Comparison of ENCODE assay signal across 18 cellular contexts in the genomic region with DNA sequence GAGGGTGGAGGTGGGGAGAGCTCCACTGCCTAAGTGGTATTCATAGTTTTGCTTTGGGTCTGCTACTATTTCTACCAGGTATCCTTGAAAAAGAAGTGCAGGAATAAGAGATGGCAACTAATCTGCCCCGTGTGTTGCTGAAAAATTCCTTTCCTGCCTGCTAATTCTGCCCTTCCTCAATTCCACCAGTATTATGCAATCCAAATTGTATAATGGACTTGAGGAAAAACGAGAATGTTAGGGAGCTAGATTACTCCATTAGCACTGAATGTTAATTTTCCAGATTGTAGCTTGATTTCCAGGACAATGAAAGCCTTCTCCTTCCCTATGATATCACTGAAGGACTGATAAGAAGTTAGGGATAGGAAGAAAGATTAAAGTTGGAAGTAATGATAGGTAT. TPM values are rescaled to one million over a fixed set of nuclear protein-coding genes. Genes with fewer than 3 reads are reported as not detected.
DNase-seq lines count a peak whose midpoint lies in the region; ATAC-seq and TF ChIP-seq lines count a peak whose summit lies in the region.
"Had no signal": no experiment of that assay in that cellular context is flagged by ENCODE, and none has a peak within 500 bp of the region (broad histone marks: within the 10 kb centered on the region; RNA-seq: fewer than 3 reads in every experiment).

No MANE protein-coding gene starts in this region.

- no peaks in the 10 kb centered on the region for H3K9me3 Mint-ChIP-seq in HFFc6
- H3K9me3 Mint-ChIP-seq in endothelial cell (ENCODE audit: unreplicated experiment), result no peaks in the 10 kb centered on the region
- no peaks in the 10 kb centered on the region for H3K9me3 Mint-ChIP-seq in activated CD8-positive, alpha-beta T cell treated with anti-CD3 and anti-CD28 coated beads for 36 hours

- in situ Hi-C loops in ACHN (cut with HindIII; ENCODE audit: low pct_ligation_motif_present, low pct_unique_long_range_greater_than_20kb, low sequenced_read_pairs), result no loop called here

- H3K36me3 Mint-ChIP-seq in HFFc6 (ENCODE audit: low read depth), result peaks cover 38% of the 10 kb centered on the region
- H3K36me3 Mint-ChIP-seq in endothelial cell (ENCODE audit: low read depth, unreplicated experiment), result peaks cover 45% of the 10 kb centered on the region
- H3K36me3 Mint-ChIP-seq in activated CD8-positive, alpha-beta T cell treated with anti-CD3 and anti-CD28 coated beads for 36 hours (ENCODE audit: low read depth), result no peaks in the 10 kb centered on the region
- H3K36me3 Mint-ChIP-seq: activated naive CD8-positive, alpha-beta T cell had no signal

- H3K4me1 Mint-ChIP-seq in HFFc6 (ENCODE audit: low read depth) (peaks cover 95% of the 10 kb centered on the region), endothelial cell (ENCODE audit: unreplicated experiment) (peaks cover 79% of the 10 kb centered on the region)
- H3K4me1 Mint-ChIP-seq in activated CD8-positive, alpha-beta T cell treated with anti-CD3 and anti-CD28 coated beads for 36 hours (ENCODE audit: low read depth), result peaks cover 11% of the 10 kb centered on the region

- CTCF ChIA-PET in activated CD8-positive, alpha-beta T cell treated with anti-CD3 and anti-CD28 coated beads for 36 hours (lab: Charles Lee), result interaction anchor here (0.9 to 1.2 kb wide), 3 partner anchors 13 to 71 kb away, joined by 3 read pairs; no protein-coding TSS in a partner anchor

- H3K4me1 ChIP-seq in neutrophil (ENCODE audit: control insufficient read depth in 1 of 2, insufficient read depth in 1 of 2, low read depth in 1 of 2, low read length in 1 of 2), result peaks cover 98 to 99% of the 10 kb centered on the region in 2 experiments

- DNase-seq in ACHN (peak; percentile 8), HFFc6 (no peak), endothelial cell (ENCODE audit: low spot score) (no peak), MG63 (no peak)
- DNase-seq in activated CD8-positive, alpha-beta T cell treated with anti-CD3 and anti-CD28 coated beads for 36 hours, result no peak
- DNase-seq: activated CD8-positive, alpha-beta memory T cell treated with anti-CD3 and anti-CD28 coated beads, Interleukin-2, amount 50 U/mL, for 48 hours; cerebellar nuclear complex; erythroblast; KG1; occipital lobe; SHP77; stimulated activated CD8-positive, alpha-beta memory T cell treated with anti-CD3 and anti-CD28 coated beads, Interleukin-4, amount 100 ng/mL, for 48 hours had no signal

- POLR2A ChIA-PET in activated CD8-positive, alpha-beta T cell treated with anti-CD3 and anti-CD28 coated beads for 36 hours (lab: Charles Lee), result interaction anchor here (1.0 kb wide), 1 partner anchor 19 kb away, joined by 3 read pairs; no protein-coding TSS in a partner anchor

- H3K27me3 ChIP-seq in neutrophil (no peaks in the 10 kb centered on the region), MG63 (no peaks in the 10 kb centered on the region)

- H3K27ac Mint-ChIP-seq in HFFc6 (peak overlapping the region; percentile 90), endothelial cell (ENCODE audit: unreplicated experiment) (no peak overlapping the region)
- no peak overlapping the region for H3K27ac Mint-ChIP-seq in activated CD8-positive, alpha-beta T cell treated with anti-CD3 and anti-CD28 coated beads for 36 hours
- H3K27ac Mint-ChIP-seq: activated naive CD8-positive, alpha-beta T cell had no signal

- H3K4me3 ChIP-seq in neutrophil (ENCODE audit: low read depth in 1 of 2, low read length in 1 of 2) (peak overlapping the region in 1 of 2 experiments; percentile 14), MG63 (no peak overlapping the region)
- H3K4me3 ChIP-seq: lung had no signal

- intact Hi-C loops in activated CD8-positive, alpha-beta T cell treated with anti-CD3 and anti-CD28 coated beads for 36 hours (cut with micrococcal nuclease), result no loop called here

- H3K36me3 ChIP-seq in neutrophil (peaks cover 50% of the 10 kb centered on the region), MG63 (peaks cover 3% of the 10 kb centered on the region; the same call in 1 of the 2 replicates)

- TF ChIP-seq CTCF in HFFc6 (IDR thresholded peaks at IDR 0.05) (no peak), endothelial cell (IDR thresholded peaks at IDR 0.05; ENCODE audit: unreplicated experiment) (no peak), neutrophil (IDR thresholded peaks at IDR 0.05) (no peak)
- TF ChIP-seq CTCF in activated CD8-positive, alpha-beta T cell treated with anti-CD3 and anti-CD28 coated beads for 36 hours (IDR thresholded peaks at IDR 0.05), result no peak

- no peaks in the 10 kb centered on the region for H3K9me3 ChIP-seq in neutrophil
- H3K9me3 ChIP-seq in MG63, result no peaks in the 10 kb centered on the region

- ATAC-seq in activated CD8-positive, alpha-beta T cell treated with anti-CD3 and anti-CD28 coated beads for 36 hours, result no peak
- ATAC-seq in HG02870 (IDR thresholded peaks at IDR 0.05; ENCODE audit: unreplicated experiment), result no peak
- no peak for ATAC-seq in HG03175 (IDR thresholded peaks at IDR 0.05; ENCODE audit: unreplicated experiment)

- H3K27me3 Mint-ChIP-seq in HFFc6 (ENCODE audit: insufficient read depth) (no peaks in the 10 kb centered on the region; the same call in 1 of the 2 replicates), endothelial cell (ENCODE audit: unreplicated experiment) (peaks cover 12% of the 10 kb centered on the region)
- H3K27me3 Mint-ChIP-seq in activated CD8-positive, alpha-beta T cell treated with anti-CD3 and anti-CD28 coated beads for 36 hours, result no peaks in the 10 kb centered on the region
- H3K27me3 Mint-ChIP-seq: activated naive CD8-positive, alpha-beta T cell had no signal

- H3K27ac ChIP-seq in neutrophil, result peak overlapping the region; percentile 54
- H3K27ac ChIP-seq: VCaP had no signal

- H3K4me3 Mint-ChIP-seq in HFFc6 (peak overlapping the region; percentile 50), endothelial cell (ENCODE audit: unreplicated experiment) (peak overlapping the region; percentile 77)
- no peak overlapping the region for H3K4me3 Mint-ChIP-seq in activated CD8-positive, alpha-beta T cell treated with anti-CD3 and anti-CD28 coated beads for 36 hours
- H3K4me3 Mint-ChIP-seq: activated naive CD8-positive, alpha-beta T cell had no signal

RNA-seq across cellular contexts. Expression of gene ADAM19, which starts 16.9 kb away (rescaled TPM):
- total RNA-seq in HFFc6 (2021; fragmentation: NEBNext Ultra II Directional; extraction: Animal tissue kit (Norgen Biotek cat#: 25700)), result 100 to 1,000 TPM in 2 of 6 experiments, 10 to 100 TPM in 4; 75.4 to 152 (median 83.2) TPM
- total RNA-seq in endothelial cell (ENCODE audit: unreplicated experiment), result 176 TPM
- total RNA-seq in activated CD8-positive, alpha-beta T cell treated with anti-CD3 and anti-CD28 coated beads for 36 hours, result 10 to 100 TPM; 12.3 to 12.9 TPM
- 10.6 and 16.4 TPM in 2 replicates for total RNA-seq in MG63 (2014; rRNA removed; shearing (Covaris generic); ENCODE audit: low replicate concordance)
